ENCODE assay signal across 1 cellular context in the genomic region with DNA sequence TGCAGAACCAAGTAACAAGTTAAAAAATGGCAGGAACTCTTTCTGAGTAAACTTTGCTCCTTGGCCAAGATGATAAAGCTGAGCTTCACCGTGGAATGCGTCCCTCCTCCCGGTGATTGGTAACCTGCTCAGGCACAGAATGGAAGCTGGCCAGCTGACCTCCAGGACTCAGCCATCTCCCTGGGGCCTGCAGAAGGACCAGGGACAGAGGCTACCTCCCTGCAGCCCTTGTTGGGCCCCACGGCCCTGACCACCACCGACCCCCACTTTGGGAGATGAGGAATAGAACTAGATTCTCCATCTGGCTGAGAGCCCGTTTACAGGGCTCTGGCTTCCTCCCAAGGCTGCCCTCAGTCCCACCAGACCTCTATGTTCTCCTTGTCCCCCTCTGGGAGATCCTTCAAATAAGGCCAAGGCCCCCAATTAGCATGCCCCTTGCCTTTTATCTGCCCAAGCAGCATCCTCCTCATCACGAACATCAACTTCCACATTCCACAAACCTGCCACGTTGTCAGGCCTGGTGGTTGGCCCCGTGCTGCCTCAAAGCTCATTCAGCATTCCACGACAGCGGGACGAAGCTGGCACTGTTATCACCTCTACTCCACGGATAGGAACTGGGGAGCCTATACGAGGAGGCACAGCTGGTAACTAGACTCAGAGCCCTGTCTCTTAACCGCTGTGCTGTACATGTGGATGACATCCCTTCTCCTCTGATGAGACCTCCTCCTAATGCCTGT.
TF ChIP-seq lines count a peak whose summit lies in the region.

No MANE protein-coding gene starts in this region.

TF ChIP-seq in IMR-90, 13 proteins besides CTCF, POLR2A, EP300 and RAD21 (continued from another document):
- TF ChIP-seq, protein P1, sequence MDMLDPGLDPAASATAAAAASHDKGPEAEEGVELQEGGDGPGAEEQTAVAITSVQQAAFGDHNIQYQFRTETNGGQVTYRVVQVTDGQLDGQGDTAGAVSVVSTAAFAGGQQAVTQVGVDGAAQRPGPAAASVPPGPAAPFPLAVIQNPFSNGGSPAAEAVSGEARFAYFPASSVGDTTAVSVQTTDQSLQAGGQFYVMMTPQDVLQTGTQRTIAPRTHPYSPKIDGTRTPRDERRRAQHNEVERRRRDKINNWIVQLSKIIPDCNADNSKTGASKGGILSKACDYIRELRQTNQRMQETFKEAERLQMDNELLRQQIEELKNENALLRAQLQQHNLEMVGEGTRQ (IDR thresholded peaks at IDR 0.05; ENCODE audit: low read depth, low read length), result no peak
- TF ChIP-seq BHLHE40 (IDR thresholded peaks at IDR 0.05; ENCODE audit: low read depth, low read length), result no peak
- TF ChIP-seq SMC3 (IDR thresholded peaks at IDR 0.05; ENCODE audit: low read depth, low read length), result no peak
- no peak for TF ChIP-seq NFE2L2 (IDR thresholded peaks at IDR 0.05; ENCODE audit: low read depth, low read length)
- no peak for TF ChIP-seq CHD1 (IDR thresholded peaks at IDR 0.05; ENCODE audit: low read depth, low read length)
- TF ChIP-seq MAZ (IDR thresholded peaks at IDR 0.05; ENCODE audit: borderline replicate concordance, low read depth, low read length), result no peak
- TF ChIP-seq RCOR1 (IDR thresholded peaks at IDR 0.05; ENCODE audit: insufficient replicate concordance, low read length), result no peak
- no peak for TF ChIP-seq FOS (IDR thresholded peaks at IDR 0.05; ENCODE audit: low read depth, low read length)
- no peak for TF ChIP-seq MAFK (IDR thresholded peaks at IDR 0.05; ENCODE audit: low read depth, low read length)
- TF ChIP-seq RFX5 (IDR thresholded peaks at IDR 0.05; ENCODE audit: low read depth, low read length), result no peak
